9 cellular contexts compared by ENCODE assay signal in the genomic region with DNA sequence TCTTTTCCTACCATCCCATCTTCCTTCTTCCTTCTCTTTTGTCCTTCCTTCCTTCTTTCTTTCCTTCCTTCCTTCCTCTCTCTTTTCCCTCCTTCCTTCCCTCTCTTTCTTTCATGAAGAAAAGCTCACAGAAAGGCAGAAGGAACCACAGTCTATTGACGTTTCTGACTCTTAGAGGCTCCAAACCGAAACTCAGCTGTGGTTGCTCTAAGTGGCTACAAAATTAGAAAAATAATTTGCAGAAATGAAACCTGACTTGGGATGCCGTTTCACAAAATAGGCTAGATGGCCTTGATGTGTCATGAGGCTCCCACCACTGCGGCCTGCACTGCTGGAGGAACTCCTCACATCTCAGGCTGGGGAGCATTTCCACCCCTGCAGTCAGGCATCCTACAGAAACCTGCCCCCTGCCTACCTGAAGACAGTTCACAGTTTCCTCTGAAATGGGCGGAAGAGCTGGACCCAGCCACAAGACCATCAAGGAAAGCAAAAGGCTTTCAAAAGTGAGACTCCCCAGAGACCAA.
DNase-seq lines count a peak whose midpoint lies in the region; ATAC-seq, FAIRE-seq and TF ChIP-seq lines count a peak whose summit lies in the region.
"Had no signal": no experiment of that assay in that cellular context is flagged by ENCODE, and none has a peak within 500 bp of the region (broad histone marks: within the 10 kb centered on the region; RNA-seq: fewer than 3 reads in every experiment).

No MANE protein-coding gene starts in this region.

- intact Hi-C loops in vagina (cut with DNase I) (loop anchor here (10.0 kb wide), 1 partner anchor 60 kb away; no protein-coding TSS in a partner anchor), A673 (cut with micrococcal nuclease; ENCODE audit: unreplicated experiment) (no loop called here)

- TF ChIP-seq CTCF in vagina (IDR thresholded peaks at IDR 0.05) (no peak), A673 (conservative IDR thresholded peaks at IDR 0.05; ENCODE audit: low read depth, low read length) (no peak)

- H3K27ac ChIP-seq in vagina (no peak overlapping the region), small intestine (ENCODE audit: low read depth in 1 of 2, low read length in 1 of 2) (peak overlapping the region in 1 of 2 donors; percentile 41), A673 (ENCODE audit: low read depth, low read length, poor library complexity, severe bottlenecking) (no peak overlapping the region)

- no peaks in the 10 kb centered on the region for H3K27me3 ChIP-seq in vagina
- no peaks in the 10 kb centered on the region for H3K27me3 ChIP-seq in small intestine (ENCODE audit: control insufficient read depth in 2 of 2, insufficient read depth in 2 of 2, low read length in 2 of 2)
- H3K27me3 ChIP-seq in A673 (replicated peaks; ENCODE audit: insufficient read depth, low read depth, low read length, poor library complexity) = no peaks in the 10 kb centered on the region

- H3K4me1 ChIP-seq in vagina = peaks cover 31% of the 10 kb centered on the region
- H3K4me1 ChIP-seq in small intestine (ENCODE audit: control insufficient read depth in 2 of 2, insufficient read depth in 1 of 2, low read depth in 1 of 2, low read length in 1 of 2) = peaks cover 5 to 15% of the 10 kb centered on the region in 2 donors
- peaks cover 12% of the 10 kb centered on the region for H3K4me1 ChIP-seq in A673 (ENCODE audit: insufficient read depth, low read length, poor library complexity, severe bottlenecking)

- ATAC-seq in GM18517 (IDR thresholded peaks at IDR 0.05; ENCODE audit: unreplicated experiment) (peak; percentile 97), GM21526 (IDR thresholded peaks at IDR 0.05; ENCODE audit: low FRiP score, unreplicated experiment) (peak; percentile 83), HG03575 (IDR thresholded peaks at IDR 0.05; ENCODE audit: extremely low read depth, insufficient number of reproducible peaks, low FRiP score, unreplicated experiment) (peak; percentile 73)
- ATAC-seq: K562 had no signal

- BruUV-seq in A673 (replicated peaks; lab: Mats Ljungman, UMichigan) = no TSS peak

- H3K36me3 ChIP-seq in vagina (no peaks in the 10 kb centered on the region), small intestine (ENCODE audit: control insufficient read depth in 2 of 2, insufficient read depth in 2 of 2, low read length in 2 of 2) (no peaks in the 10 kb centered on the region), A673 (ENCODE audit: insufficient read depth, low read length, poor library complexity, severe bottlenecking) (no peaks in the 10 kb centered on the region)

- DNase-seq in medulla oblongata (ENCODE audit: extremely low spot score) (peak; percentile 84), vagina (ENCODE audit: extremely low spot score in 2 of 2) (no peak), DMS 273 (lab: John Stamatoyannopoulos, UW; ENCODE audit: unreplicated experiment) (no peak), small intestine (no peak), A673 (ENCODE audit: low spot score) (no peak)

- POLR2A ChIA-PET in A673 (lab: Charles Lee; ENCODE audit: low non-redundant PET) = no interaction called here

- FAIRE-seq in small intestine (lab: Jason Lieb, UNC) = no peak
- FAIRE-seq: K562 had no signal

- no peak overlapping the region for H3K4me3 ChIP-seq in vagina
- H3K4me3 ChIP-seq in small intestine (ENCODE audit: low read depth in 1 of 2, low read length in 2 of 2) = no peak overlapping the region
- no peak overlapping the region for H3K4me3 ChIP-seq in A673 (ENCODE audit: low read depth, low read length, poor library complexity, severe bottlenecking)
- H3K4me3 ChIP-seq: K562 had no signal

- no peak for TF ChIP-seq POLR2A in vagina (IDR thresholded peaks at IDR 0.05)

- 64 to 82% (median 72%) methylated on average over 5 of the region's 5 CpGs for WGBS in small intestine, 3 donors

- no peaks in the 10 kb centered on the region for H3K9me3 ChIP-seq in vagina
- H3K9me3 ChIP-seq in small intestine (ENCODE audit: control insufficient read depth, low read depth) = no peaks in the 10 kb centered on the region
- no peaks in the 10 kb centered on the region for H3K9me3 ChIP-seq in A673 (ENCODE audit: low read depth, low read length, poor library complexity, severe bottlenecking)

- CTCF ChIA-PET in A673 (lab: Charles Lee) = interaction anchor here (0.7 kb wide), 1 partner anchor 453 kb away, joined by 6 read pairs; no protein-coding TSS in a partner anchor
